1 cellular context compared by ENCODE assay signal in the genomic region with DNA sequence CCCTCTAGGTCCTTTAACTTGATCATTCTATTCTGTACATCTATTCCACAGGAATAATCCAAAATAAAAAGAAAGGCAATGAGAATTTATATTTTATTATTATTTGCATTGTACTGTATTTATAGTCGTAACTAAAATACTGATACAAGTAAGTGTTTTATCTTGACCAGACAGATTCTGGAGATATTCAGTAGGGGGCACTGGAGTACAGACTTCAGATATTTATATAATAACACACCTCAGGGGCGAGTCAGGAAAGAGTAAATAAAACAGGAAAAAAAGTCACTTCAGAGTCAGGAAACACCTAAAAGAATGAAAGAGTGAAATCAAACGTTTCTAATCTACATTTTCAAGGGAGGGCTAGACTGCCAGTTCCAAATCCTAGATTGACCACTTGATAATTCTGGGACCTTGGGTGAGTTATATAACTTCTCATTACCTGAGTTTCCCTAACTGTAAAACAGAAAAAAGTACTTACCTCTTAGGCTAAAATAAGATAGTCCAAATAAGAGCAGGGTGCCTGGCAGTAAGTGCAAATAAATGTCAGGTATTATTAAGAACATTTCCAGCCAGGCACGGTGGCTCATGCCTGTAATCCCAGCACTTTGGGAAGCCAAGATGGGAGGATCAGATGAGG.
TF ChIP-seq lines count a peak whose summit lies in the region.

No MANE protein-coding gene starts in this region.

TF ChIP-seq in K562, 482 proteins besides CTCF, POLR2A, EP300 and RAD21 (continued from another document):
- TF ChIP-seq, protein P1, sequence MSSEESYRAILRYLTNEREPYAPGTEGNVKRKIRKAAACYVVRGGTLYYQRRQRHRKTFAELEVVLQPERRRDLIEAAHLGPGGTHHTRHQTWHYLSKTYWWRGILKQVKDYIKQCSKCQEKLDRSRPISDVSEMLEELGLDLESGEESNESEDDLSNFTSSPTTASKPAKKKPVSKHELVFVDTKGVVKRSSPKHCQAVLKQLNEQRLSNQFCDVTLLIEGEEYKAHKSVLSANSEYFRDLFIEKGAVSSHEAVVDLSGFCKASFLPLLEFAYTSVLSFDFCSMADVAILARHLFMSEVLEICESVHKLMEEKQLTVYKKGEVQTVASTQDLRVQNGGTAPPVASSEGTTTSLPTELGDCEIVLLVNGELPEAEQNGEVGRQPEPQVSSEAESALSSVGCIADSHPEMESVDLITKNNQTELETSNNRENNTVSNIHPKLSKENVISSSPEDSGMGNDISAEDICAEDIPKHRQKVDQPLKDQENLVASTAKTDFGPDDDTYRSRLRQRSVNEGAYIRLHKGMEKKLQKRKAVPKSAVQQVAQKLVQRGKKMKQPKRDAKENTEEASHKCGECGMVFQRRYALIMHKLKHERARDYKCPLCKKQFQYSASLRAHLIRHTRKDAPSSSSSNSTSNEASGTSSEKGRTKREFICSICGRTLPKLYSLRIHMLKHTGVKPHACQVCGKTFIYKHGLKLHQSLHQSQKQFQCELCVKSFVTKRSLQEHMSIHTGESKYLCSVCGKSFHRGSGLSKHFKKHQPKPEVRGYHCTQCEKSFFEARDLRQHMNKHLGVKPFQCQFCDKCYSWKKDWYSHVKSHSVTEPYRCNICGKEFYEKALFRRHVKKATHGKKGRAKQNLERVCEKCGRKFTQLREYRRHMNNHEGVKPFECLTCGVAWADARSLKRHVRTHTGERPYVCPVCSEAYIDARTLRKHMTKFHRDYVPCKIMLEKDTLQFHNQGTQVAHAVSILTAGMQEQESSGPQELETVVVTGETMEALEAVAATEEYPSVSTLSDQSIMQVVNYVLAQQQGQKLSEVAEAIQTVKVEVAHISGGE (CRISPR knock-in tag; IDR thresholded peaks at IDR 0.05), result 0 out of 6 replicates have a peak, but pooled peaks of 1 of the 3 experiments have one; percentile 36
- TF ChIP-seq NBN (IDR thresholded peaks at IDR 0.05; ENCODE audit: low read depth) (0 out of 2 replicates have a peak, but pooled peaks have one; percentile 18), ZZZ3 (IDR thresholded peaks at IDR 0.05) (0 out of 2 replicates have a peak, but pooled peaks have one; percentile 32), YBX1 (IDR thresholded peaks at IDR 0.05) (no peak), ARID3A (IDR thresholded peaks at IDR 0.05; ENCODE audit: borderline replicate concordance, low read depth, low read length) (0 out of 2 replicates have a peak, but pooled peaks have one; percentile 36), DEAF1 (CRISPR knock-in tag; IDR thresholded peaks at IDR 0.05) (peak; percentile 61), NCOR1 (IDR thresholded peaks at IDR 0.05) (peak; percentile 10; the same call in 1 of the 2 replicates), NCOA4 (IDR thresholded peaks at IDR 0.05; ENCODE audit: partially characterized antibody) (no peak), EP400 (IDR thresholded peaks at IDR 0.05) (0 out of 2 replicates have a peak, but pooled peaks have one; percentile 18), SMC3 (conservative IDR thresholded peaks at IDR 0.05; ENCODE audit: insufficient read depth, low read depth, low read length) (peak; percentile 61; the same call in 1 of the 2 replicates), KLF16 (IDR thresholded peaks at IDR 0.05) (0 out of 2 replicates have a peak, but pooled peaks have one; percentile 12)
- TF ChIP-seq, protein P2, sequence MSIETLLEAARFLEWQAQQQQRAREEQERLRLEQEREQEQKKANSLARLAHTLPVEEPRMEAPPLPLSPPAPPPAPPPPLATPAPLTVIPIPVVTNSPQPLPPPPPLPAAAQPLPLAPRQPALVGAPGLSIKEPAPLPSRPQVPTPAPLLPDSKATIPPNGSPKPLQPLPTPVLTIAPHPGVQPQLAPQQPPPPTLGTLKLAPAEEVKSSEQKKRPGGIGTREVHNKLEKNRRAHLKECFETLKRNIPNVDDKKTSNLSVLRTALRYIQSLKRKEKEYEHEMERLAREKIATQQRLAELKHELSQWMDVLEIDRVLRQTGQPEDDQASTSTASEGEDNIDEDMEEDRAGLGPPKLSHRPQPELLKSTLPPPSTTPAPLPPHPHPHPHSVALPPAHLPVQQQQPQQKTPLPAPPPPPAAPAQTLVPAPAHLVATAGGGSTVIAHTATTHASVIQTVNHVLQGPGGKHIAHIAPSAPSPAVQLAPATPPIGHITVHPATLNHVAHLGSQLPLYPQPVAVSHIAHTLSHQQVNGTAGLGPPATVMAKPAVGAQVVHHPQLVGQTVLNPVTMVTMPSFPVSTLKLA (conservative IDR thresholded peaks at IDR 0.05), result 0 out of 4 replicates have a peak, but pooled peaks of 1 of the 2 experiments have one; percentile 18
